ENCODE assay signal across 9 cellular contexts in genomic region chr2:119387381-119388129, GRCh38. TPM values are rescaled to one million over a fixed set of nuclear protein-coding genes. Genes with fewer than 3 reads are reported as not detected.
DNase-seq lines count a peak whose midpoint lies in the region; ATAC-seq and FAIRE-seq lines count a peak whose summit lies in the region.
"Had no signal": no experiment of that assay in that cellular context is flagged by ENCODE, and none has a peak within 500 bp of the region (broad histone marks: within the 10 kb centered on the region; RNA-seq: fewer than 3 reads in every experiment).

No MANE protein-coding gene starts in this region.

- no peak overlapping the region for H3K27ac Mint-ChIP-seq in activated naive CD8-positive, alpha-beta T cell treated with anti-CD3 and anti-CD28 coated beads, Interleukin-2, amount 50 U/mL, for 24 hours

- intact Hi-C loops in right cardiac atrium (cut with DNase I): no loop called here

- FAIRE-seq in HTR-8/SVneo (lab: Jason Lieb, UNC): no peak

- no peak overlapping the region for H3K4me3 ChIP-seq in Jurkat, Clone E6-1 (ENCODE audit: low read length)
- H3K4me3 ChIP-seq in right cardiac atrium (ENCODE audit: low read length) (no peak overlapping the region), skeletal muscle satellite cell (ENCODE audit: low read length) (no peak overlapping the region)

- no peak overlapping the region for H3K9ac ChIP-seq in skeletal muscle satellite cell (ENCODE audit: low read depth, low read length)

- H3K27me3 Mint-ChIP-seq in activated naive CD8-positive, alpha-beta T cell treated with anti-CD3 and anti-CD28 coated beads, Interleukin-2, amount 50 U/mL, for 24 hours: peaks cover 3% of the 10 kb centered on the region

- no peaks in the 10 kb centered on the region for H3K9me3 Mint-ChIP-seq in activated naive CD8-positive, alpha-beta T cell treated with anti-CD3 and anti-CD28 coated beads, Interleukin-2, amount 50 U/mL, for 24 hours

- H3K9me3 ChIP-seq in right cardiac atrium (ENCODE audit: control insufficient read depth, low read length) (no peaks in the 10 kb centered on the region), skeletal muscle satellite cell (replicated peaks; ENCODE audit: low read length) (no peaks in the 10 kb centered on the region)

- H3K4me2 ChIP-seq in skeletal muscle satellite cell (ENCODE audit: low read length): peak overlapping the region; percentile 52

- no peak overlapping the region for H3K4me3 Mint-ChIP-seq in activated naive CD8-positive, alpha-beta T cell treated with anti-CD3 and anti-CD28 coated beads, Interleukin-2, amount 50 U/mL, for 24 hours

- peaks cover 12% of the 10 kb centered on the region for H3K4me1 ChIP-seq in right cardiac atrium (ENCODE audit: control insufficient read depth, insufficient read depth, low read length)
- H3K4me1 ChIP-seq in skeletal muscle satellite cell (ENCODE audit: control insufficient read depth, insufficient read depth, low read length): peaks cover 19% of the 10 kb centered on the region

- H3K27me3 ChIP-seq in right cardiac atrium (ENCODE audit: control insufficient read depth, insufficient read depth): no peaks in the 10 kb centered on the region
- peaks cover 2% of the 10 kb centered on the region for H3K27me3 ChIP-seq in skeletal muscle satellite cell (ENCODE audit: control insufficient read depth, insufficient read depth, low read length)

- DNase-seq in NCI-H2029 treated with DMSO at 0.1 percent for 48 hours (lab: John Stamatoyannopoulos, UW) (peak; percentile 9), NCI-H2029 (lab: John Stamatoyannopoulos, UW) (no peak), right cardiac atrium (peak; percentile 71 to 88 (median 87)), HTR-8/SVneo (ENCODE audit: insufficient read length, low spot score) (no peak)
- peak; percentile 46 for DNase-seq in Jurkat, Clone E6-1 (ENCODE audit: low read depth, low spot score)
- peak; percentile 20 for DNase-seq in activated naive CD8-positive, alpha-beta T cell treated with anti-CD3 and anti-CD28 coated beads, Interleukin-2, amount 50 U/mL, for 24 hours

- H3K36me3 ChIP-seq in skeletal muscle satellite cell (ENCODE audit: insufficient read depth, low read length): no peaks in the 10 kb centered on the region

- no peaks in the 10 kb centered on the region for H3K36me3 Mint-ChIP-seq in activated naive CD8-positive, alpha-beta T cell treated with anti-CD3 and anti-CD28 coated beads, Interleukin-2, amount 50 U/mL, for 24 hours (ENCODE audit: low read depth)

- peak overlapping the region; percentile 47 for H3K27ac ChIP-seq in right cardiac atrium (ENCODE audit: low read length)
- H3K27ac ChIP-seq: 22Rv1 had no signal

- H3K4me1 Mint-ChIP-seq in activated naive CD8-positive, alpha-beta T cell treated with anti-CD3 and anti-CD28 coated beads, Interleukin-2, amount 50 U/mL, for 24 hours: peaks cover 11% of the 10 kb centered on the region

- ATAC-seq in GM21529 (IDR thresholded peaks at IDR 0.05; ENCODE audit: unreplicated experiment) (peak; percentile 79), right cardiac atrium (peak; percentile 83 to 85)
- peak; percentile 87 for ATAC-seq in activated naive CD8-positive, alpha-beta T cell treated with anti-CD3 and anti-CD28 coated beads, Interleukin-2, amount 50 U/mL, for 24 hours

- WGBS in right cardiac atrium: 28% methylated on average over 9 of the region's 9 CpGs

RNA-seq across cellular contexts. Expression of gene DBI, which starts 20.8 kb away (rescaled TPM):
- polyA plus RNA-seq in Jurkat, Clone E6-1 (2012; ENCODE audit: insufficient read depth, insufficient read length): 355 TPM
- total RNA-seq in right cardiac atrium: 100 to 1,000 TPM; 178 to 218 (median 200) TPM
- 671 TPM for polyA plus RNA-seq in right cardiac atrium
- total RNA-seq in skeletal muscle satellite cell (2012; rRNA removed): 133 and 135 TPM in 2 replicates

RNA-seq across cellular contexts. Expression of gene C2orf76, which starts 20.9 kb away (rescaled TPM):
- polyA plus RNA-seq in Jurkat, Clone E6-1 (2012; ENCODE audit: insufficient read depth, insufficient read length): 16.3 TPM
- 10 to 100 TPM; 11.4 to 13.3 (median 13.0) TPM for total RNA-seq in right cardiac atrium
- polyA plus RNA-seq in right cardiac atrium: 27.7 TPM
- total RNA-seq in skeletal muscle satellite cell (2012; rRNA removed): 6.8 and 9.0 TPM in 2 replicates

RNA-seq across cellular contexts. Expression of gene TMEM37, which starts 44.1 kb away (rescaled TPM):
- polyA plus RNA-seq in Jurkat, Clone E6-1 (2012; ENCODE audit: insufficient read depth, insufficient read length): 0.75 TPM
- 1 to 10 TPM; 4.7 to 9.6 (median 7.5) TPM for total RNA-seq in right cardiac atrium
- 8.2 TPM for polyA plus RNA-seq in right cardiac atrium
- total RNA-seq in skeletal muscle satellite cell (2012; rRNA removed): not detected in 2 replicates

Comparison
In these comparisons a context has a peak if more than half of its experiments do, and no peak if none do; other contexts are left out.
1. DNase-seq: peak in NCI-H2029 treated with DMSO at 0.1 percent for 48 hours (single experiment), Jurkat, Clone E6-1 (single experiment), activated naive CD8-positive, alpha-beta T cell treated with anti-CD3 and anti-CD28 coated beads, Interleukin-2, amount 50 U/mL, for 24 hours (single experiment) and right cardiac atrium (3 of 3); none in NCI-H2029 (single experiment) and HTR-8/SVneo (single experiment).
2. Peak in every context shown above with its lines, with median percentiles within 50 percentile points of each other: ATAC-seq.